Comparison of ENCODE assay signal across 19 cellular contexts in the genomic region with DNA sequence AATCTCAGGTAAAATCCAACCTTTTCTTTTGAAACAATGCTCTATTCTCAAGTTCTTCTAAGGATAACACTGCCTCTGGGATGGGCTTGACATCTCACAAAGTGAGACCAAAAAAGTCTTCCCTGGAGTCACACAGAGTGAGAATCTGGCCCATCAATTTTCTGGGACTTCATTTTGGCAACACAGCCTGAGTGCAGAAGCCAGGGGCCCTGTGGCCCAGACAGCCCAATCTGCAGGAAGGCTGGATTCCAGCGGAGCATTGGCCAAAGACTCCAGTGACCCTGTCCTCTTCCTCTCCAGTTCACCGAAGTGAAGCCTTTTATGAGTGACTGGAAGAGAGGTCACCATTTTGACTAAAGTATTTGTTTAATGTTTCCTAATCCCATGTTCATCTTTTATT.
DNase-seq lines count a peak whose midpoint lies in the region; ATAC-seq and TF ChIP-seq lines count a peak whose summit lies in the region.
"Had no signal": no experiment of that assay in that cellular context is flagged by ENCODE, and none has a peak within 500 bp of the region (broad histone marks: within the 10 kb centered on the region; RNA-seq: fewer than 3 reads in every experiment).

No MANE protein-coding gene starts in this region.

- H3K56ac ChIP-seq in IMR-90 (ENCODE audit: extremely low read depth, insufficient read depth, low read length) = no peak overlapping the region

- BruUV-seq in MCF 10A (replicated peaks; lab: Mats Ljungman, UMichigan) = no TSS peak
- BruUV-seq in IMR-90 (replicated peaks; lab: Mats Ljungman, UMichigan) = no TSS peak

- H3K9ac ChIP-seq in IMR-90 (ENCODE audit: low read depth, low read length) = no peak overlapping the region

- TF ChIP-seq CTCF in breast epithelium (IDR thresholded peaks at IDR 0.05) (no peak), MCF 10A (IDR thresholded peaks at IDR 0.05; ENCODE audit: unreplicated experiment) (no peak), IMR-90 (conservative IDR thresholded peaks at IDR 0.05; ENCODE audit: low read depth, low read length) (no peak), osteoblast (IDR thresholded peaks at IDR 0.05; ENCODE audit: extremely low read depth, low read depth, low read length) (no peak), upper lobe of right lung (IDR thresholded peaks at IDR 0.05) (no peak)

- H2BK20ac ChIP-seq in IMR-90 (ENCODE audit: low read depth, low read length) = no peak overlapping the region

- H3K4me3 ChIP-seq in breast epithelium (no peak overlapping the region), IMR-90 (ENCODE audit: insufficient read depth, low read depth, low read length) (no peak overlapping the region), osteoblast (ENCODE audit: insufficient read depth, low read length) (no peak overlapping the region), upper lobe of right lung (no peak overlapping the region)
- H3K4me3 ChIP-seq: A549, GM12878, HAP-1 had no signal

- dilution Hi-C loops in IMR-90 (cut with HindIII; ENCODE audit: low sequenced_read_pairs, unreplicated experiment) = no loop called here

- H2AFZ ChIP-seq in IMR-90 (replicated peaks; ENCODE audit: low read length, poor library complexity) (peak overlapping the region; percentile 52), osteoblast (ENCODE audit: low read length) (no peak overlapping the region)

- H3K9me3 ChIP-seq in breast epithelium = no peaks in the 10 kb centered on the region
- H3K9me3 ChIP-seq in IMR-90 (ENCODE audit: control insufficient read depth, insufficient read depth, low read length) = no peaks in the 10 kb centered on the region
- no peaks in the 10 kb centered on the region for H3K9me3 ChIP-seq in osteoblast (ENCODE audit: low read depth, low read length)
- H3K9me3 ChIP-seq in upper lobe of right lung = no peaks in the 10 kb centered on the region
- H3K9me3 ChIP-seq: Caco-2, HAP-1 had no signal

- ATAC-seq in IMR-90 (ENCODE audit: low read depth) = no peak
- no peak for ATAC-seq in upper lobe of right lung
- ATAC-seq: A549, GM12878, HepG2 had no signal

- no peak overlapping the region for H3K4me2 ChIP-seq in IMR-90 (ENCODE audit: low read depth, low read length)
- no peak overlapping the region for H3K4me2 ChIP-seq in osteoblast (ENCODE audit: insufficient read depth, low read length)
- H3K4me2 ChIP-seq: A549 had no signal

- no peaks in the 10 kb centered on the region for H3K27me3 Mint-ChIP-seq in MCF 10A (ENCODE audit: insufficient read depth, unreplicated experiment)
- H3K27me3 Mint-ChIP-seq in activated naive CD8-positive, alpha-beta T cell treated with anti-CD3 and anti-CD28 coated beads for 36 hours = no peaks in the 10 kb centered on the region
- H3K27me3 Mint-ChIP-seq: CD4-positive, alpha-beta T cell had no signal

- WGBS in IMR-90 (ENCODE audit: extremely low coverage in 2 of 2, insufficient read length in 1 of 2), 2 experiments = no CpG with 5 or more reads among the region's 2 CpGs

- no peak overlapping the region for H2BK5ac ChIP-seq in IMR-90 (ENCODE audit: low read depth, low read length, poor library complexity, severe bottlenecking)

- H3K18ac ChIP-seq in IMR-90 (ENCODE audit: low read depth, low read length) = no peak overlapping the region

- TF ChIP-seq POLR2A in breast epithelium (IDR thresholded peaks at IDR 0.05) (no peak), IMR-90 (IDR thresholded peaks at IDR 0.05; ENCODE audit: low read depth, low read length) (no peak)

- H4K20me1 ChIP-seq in IMR-90 (ENCODE audit: insufficient read depth, low read length) (no peaks in the 10 kb centered on the region), osteoblast (ENCODE audit: insufficient read depth, low read length) (no peaks in the 10 kb centered on the region)

- no peak overlapping the region for H3K23ac ChIP-seq in IMR-90 (ENCODE audit: low read depth, low read length)

- H3K14ac ChIP-seq in IMR-90 (replicated peaks; ENCODE audit: low read depth, low read length) = no peak overlapping the region

- H3K9me1 ChIP-seq in IMR-90 (ENCODE audit: insufficient read depth, low read length) = no peaks in the 10 kb centered on the region

- DNase-seq in breast epithelium (ENCODE audit: low spot score in 2 of 2) = no peak
- no peak for DNase-seq in MCF 10A (ENCODE audit: unreplicated experiment)
- no peak for DNase-seq in IMR-90
- peak; percentile 9 for DNase-seq in medulla oblongata (ENCODE audit: extremely low spot score)
- DNase-seq in osteoblast (ENCODE audit: insufficient read length, low spot score, missing footprints) = peak; percentile 43
- no peak for DNase-seq in activated effector memory CD4-positive, alpha-beta T cell treated with Interleukin-2 at 50 U/mL for 16 hours
- DNase-seq in activated naive CD8-positive, alpha-beta T cell treated with anti-CD3 and anti-CD28 coated beads for 36 hours = no peak
- no peak for DNase-seq in upper lobe of right lung
- DNase-seq: AML-193; Caco-2; CD4-positive, alpha-beta T cell; DMS153; DMS79 had no signal

- peak overlapping the region; percentile 37 to 54 for H3K27ac ChIP-seq in breast epithelium
- H3K27ac ChIP-seq in IMR-90 (ENCODE audit: insufficient read depth, low read length) = no peak overlapping the region
- no peak overlapping the region for H3K27ac ChIP-seq in osteoblast (ENCODE audit: low read depth, low read length)
- H3K27ac ChIP-seq in upper lobe of right lung = no peak overlapping the region
- H3K27ac ChIP-seq: 22Rv1, C4-2B had no signal

- H2BK120ac ChIP-seq in IMR-90 (ENCODE audit: low read depth, low read length) = no peak overlapping the region

- no peaks in the 10 kb centered on the region for H3K36me3 Mint-ChIP-seq in MCF 10A (ENCODE audit: insufficient read depth, unreplicated experiment)
- no peaks in the 10 kb centered on the region for H3K36me3 Mint-ChIP-seq in activated naive CD8-positive, alpha-beta T cell treated with anti-CD3 and anti-CD28 coated beads for 36 hours

- H3K9me3 Mint-ChIP-seq in MCF 10A (ENCODE audit: unreplicated experiment) = no peaks in the 10 kb centered on the region
- H3K9me3 Mint-ChIP-seq in activated naive CD8-positive, alpha-beta T cell treated with anti-CD3 and anti-CD28 coated beads for 36 hours = no peaks in the 10 kb centered on the region
- H3K9me3 Mint-ChIP-seq: CD4-positive, alpha-beta T cell had no signal

- no peak overlapping the region for H4K5ac ChIP-seq in IMR-90 (ENCODE audit: low read depth, low read length)

- H3K4me1 ChIP-seq in breast epithelium (peaks cover 0 to 5% of the 10 kb centered on the region in 2 donors), IMR-90 (ENCODE audit: control insufficient read depth, insufficient read depth, low read length) (no peaks in the 10 kb centered on the region), osteoblast (ENCODE audit: insufficient read depth, low read length) (no peaks in the 10 kb centered on the region), upper lobe of right lung (no peaks in the 10 kb centered on the region)
- H3K4me1 ChIP-seq: A549, Caco-2, HAP-1 had no signal

- intact Hi-C loops in breast epithelium (cut with DNase I; ENCODE audit: low total_unique reads) (no loop called here), MCF 10A (cut with micrococcal nuclease) (no loop called here), IMR-90 (cut with micrococcal nuclease) (no loop called here), upper lobe of right lung (cut with DNase I) (no loop called here)

- no peaks in the 10 kb centered on the region for H3K79me2 ChIP-seq in osteoblast (ENCODE audit: insufficient read depth, low read length)

- H3K27ac Mint-ChIP-seq in MCF 10A (ENCODE audit: low read depth, unreplicated experiment) = no peak overlapping the region
- H3K27ac Mint-ChIP-seq in activated naive CD8-positive, alpha-beta T cell treated with anti-CD3 and anti-CD28 coated beads for 36 hours = no peak overlapping the region
- H3K27ac Mint-ChIP-seq: CD4-positive, alpha-beta T cell had no signal

- POLR2A ChIA-PET in MCF 10A (lab: Yijun Ruan, JAX) (no interaction called here), IMR-90 (lab: Charles Lee; ENCODE audit: unreplicated experiment) (no interaction called here)

- H2AK5ac ChIP-seq in IMR-90 (ENCODE audit: low read depth, low read length) = no peak overlapping the region

- no peaks in the 10 kb centered on the region for H3K4me1 Mint-ChIP-seq in MCF 10A (ENCODE audit: insufficient read depth, unreplicated experiment)
- H3K4me1 Mint-ChIP-seq in activated naive CD8-positive, alpha-beta T cell treated with anti-CD3 and anti-CD28 coated beads for 36 hours = no peaks in the 10 kb centered on the region

- in situ Hi-C loops in IMR-90 (cut with MboI; ENCODE audit: low sequenced_read_pairs) = no loop called here

- CTCF ChIA-PET in MCF 10A (lab: Yijun Ruan, JAX) (interaction anchor here (0.7 kb wide), 1 partner anchor 607 kb away, joined by 3 read pairs; no protein-coding TSS in a partner anchor), IMR-90 (lab: Yijun Ruan, JAX) (no interaction called here)

- no peak overlapping the region for H2AK9ac ChIP-seq in IMR-90 (replicated peaks; ENCODE audit: low read depth, low read length, poor library complexity)

- H3K4ac ChIP-seq in IMR-90 (ENCODE audit: low read depth, low read length) = no peak overlapping the region

- no peak overlapping the region for H2BK15ac ChIP-seq in IMR-90 (ENCODE audit: low read depth, low read length)

- no peaks in the 10 kb centered on the region for H3K27me3 ChIP-seq in breast epithelium
- H3K27me3 ChIP-seq in IMR-90 (ENCODE audit: control insufficient read depth, insufficient read depth, low read length) = no peaks in the 10 kb centered on the region
- H3K27me3 ChIP-seq in osteoblast (ENCODE audit: insufficient read depth, low read length) = no peaks in the 10 kb centered on the region
- H3K27me3 ChIP-seq in upper lobe of right lung = no peaks in the 10 kb centered on the region

- TF ChIP-seq RAD21 in IMR-90 (IDR thresholded peaks at IDR 0.05; ENCODE audit: low read length) = no peak

- H3K36me3 ChIP-seq in breast epithelium (no peaks in the 10 kb centered on the region), IMR-90 (ENCODE audit: control insufficient read depth, insufficient read depth, low read length) (no peaks in the 10 kb centered on the region), osteoblast (ENCODE audit: insufficient read depth, low read length) (no peaks in the 10 kb centered on the region), upper lobe of right lung (no peaks in the 10 kb centered on the region)
- H3K36me3 ChIP-seq: HAP-1 had no signal

- H4K8ac ChIP-seq in IMR-90 (ENCODE audit: low read depth in 2 of 2, low read length in 2 of 2) = no peak overlapping the region

- no peak overlapping the region for H3K4me3 Mint-ChIP-seq in MCF 10A (ENCODE audit: unreplicated experiment)
- no peak overlapping the region for H3K4me3 Mint-ChIP-seq in activated naive CD8-positive, alpha-beta T cell treated with anti-CD3 and anti-CD28 coated beads for 36 hours
- H3K4me3 Mint-ChIP-seq: CD4-positive, alpha-beta T cell had no signal

- no peak overlapping the region for H4K91ac ChIP-seq in IMR-90 (ENCODE audit: insufficient read depth, low read depth, low read length)

- H3K79me1 ChIP-seq in IMR-90 (ENCODE audit: low read depth in 1 of 2, low read length in 2 of 2) = no peaks in the 10 kb centered on the region

TF ChIP-seq in IMR-90, 13 proteins besides CTCF, POLR2A, EP300 and RAD21:
- TF ChIP-seq MXI1 (IDR thresholded peaks at IDR 0.05; ENCODE audit: borderline replicate concordance, low read depth, low read length) (no peak), BHLHE40 (IDR thresholded peaks at IDR 0.05; ENCODE audit: low read depth, low read length) (no peak), MAFK (IDR thresholded peaks at IDR 0.05; ENCODE audit: low read depth, low read length) (no peak), FOS (IDR thresholded peaks at IDR 0.05; ENCODE audit: low read depth, low read length) (no peak)

Comparison
In these comparisons a context has a peak if more than half of its experiments do, and no peak if none do; other contexts are left out.
1. DNase-seq: peak in medulla oblongata (single experiment) and osteoblast (single experiment); none in breast epithelium (0 of 2), MCF 10A (single experiment), IMR-90 (single experiment), activated effector memory CD4-positive, alpha-beta T cell treated with Interleukin-2 at 50 U/mL for 16 hours (single experiment), activated naive CD8-positive, alpha-beta T cell treated with anti-CD3 and anti-CD28 coated beads for 36 hours (single experiment) and upper lobe of right lung (single experiment).
2. H3K27ac ChIP-seq: peak in breast epithelium (2 of 2); none in IMR-90 (single experiment), osteoblast (single experiment) and upper lobe of right lung (single experiment).